In the genomic region with DNA sequence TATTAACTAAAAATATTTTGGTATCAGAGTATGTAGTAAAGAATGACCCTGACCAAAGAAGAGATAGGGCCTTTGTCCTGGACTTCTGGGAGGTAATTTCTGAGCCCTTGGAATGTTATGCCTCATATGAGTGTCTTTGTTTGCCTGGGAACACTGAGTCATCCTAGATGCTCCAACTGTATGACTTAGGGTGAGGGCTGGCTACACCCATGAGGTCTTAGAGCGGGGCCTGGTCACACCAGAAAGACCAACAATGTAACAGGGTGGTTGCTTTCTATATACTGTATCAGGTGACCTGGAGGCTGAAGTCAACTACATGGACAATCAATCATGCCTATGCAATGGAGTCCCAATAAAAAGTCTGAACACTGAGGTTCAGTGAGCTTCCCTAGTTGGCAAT, we compare ENCODE assay signal across 17 cellular contexts.
DNase-seq lines count a peak whose midpoint lies in the region; ATAC-seq, FAIRE-seq and TF ChIP-seq lines count a peak whose summit lies in the region.
"Had no signal": no experiment of that assay in that cellular context is flagged by ENCODE, and none has a peak within 500 bp of the region (broad histone marks: within the 10 kb centered on the region; RNA-seq: fewer than 3 reads in every experiment).

No MANE protein-coding gene starts in this region.

- no peaks in the 10 kb centered on the region for H4K20me1 ChIP-seq in osteoblast (ENCODE audit: insufficient read depth, low read length)

- H2AFZ ChIP-seq in osteoblast (ENCODE audit: low read length): no peak overlapping the region

- DNase-seq in EH (ENCODE audit: low read depth): peak; percentile 19
- peak; percentile 41 for DNase-seq in RCC 7860 (ENCODE audit: low spot score)
- peak; percentile 56 for DNase-seq in bronchial epithelial cell (ENCODE audit: low read depth)
- DNase-seq in osteoblast (ENCODE audit: insufficient read length, low spot score, missing footprints): peak; percentile 55
- DNase-seq in NCI-H1048 (lab: John Stamatoyannopoulos, UW): no peak
- no peak for DNase-seq in DMS79 (lab: John Stamatoyannopoulos, UW)
- DNase-seq in psoas muscle: no peak
- DNase-seq: C1 segment of cervical spinal cord, NCI-H1436, NCI-H2029, NCI-H2171 treated with DMSO at 0.1 percent for 48 hours, NCI-H510A, NCI-H774 had no signal

- H3K27ac ChIP-seq in osteoblast (ENCODE audit: low read depth, low read length) (no peak overlapping the region), psoas muscle (no peak overlapping the region)
- H3K27ac ChIP-seq: SK-N-MC had no signal

- H3K79me2 ChIP-seq in osteoblast (ENCODE audit: insufficient read depth, low read length): no peaks in the 10 kb centered on the region

- 35 to 88% (median 79%) methylated on average over 1 of the region's 1 CpG for WGBS in psoas muscle, 3 donors

- H3K36me3 ChIP-seq in bronchial epithelial cell (ENCODE audit: control insufficient read depth, insufficient read depth, low read length) (no peaks in the 10 kb centered on the region), osteoblast (ENCODE audit: insufficient read depth, low read length) (no peaks in the 10 kb centered on the region), psoas muscle (ENCODE audit: insufficient read depth in 1 of 2, low read depth in 1 of 2) (no peaks in the 10 kb centered on the region)
- H3K36me3 ChIP-seq: HAP-1 had no signal

- H3K4me1 ChIP-seq in osteoblast (ENCODE audit: insufficient read depth, low read length): no peaks in the 10 kb centered on the region
- H3K4me1 ChIP-seq in psoas muscle: no peaks in the 10 kb centered on the region
- H3K4me1 ChIP-seq: HAP-1 had no signal

- H3K27me3 ChIP-seq in bronchial epithelial cell (ENCODE audit: control insufficient read depth, insufficient read depth, low read length) (no peaks in the 10 kb centered on the region), osteoblast (ENCODE audit: insufficient read depth, low read length) (no peaks in the 10 kb centered on the region), psoas muscle (ENCODE audit: insufficient read depth in 3 of 3, low read length in 2 of 3) (no peaks in the 10 kb centered on the region)

- H3K4me2 ChIP-seq in osteoblast (ENCODE audit: insufficient read depth, low read length): no peak overlapping the region

- H3K4me3 ChIP-seq in bronchial epithelial cell (ENCODE audit: low read depth, low read length) (no peak overlapping the region), osteoblast (ENCODE audit: insufficient read depth, low read length) (no peak overlapping the region), psoas muscle (no peak overlapping the region)
- H3K4me3 ChIP-seq: HAP-1, SK-N-MC had no signal

- FAIRE-seq in RCC 7860 (lab: Jason Lieb, UNC) (no peak), bronchial epithelial cell (lab: Jason Lieb, UNC) (no peak)
- FAIRE-seq: A204.1 had no signal

- ATAC-seq in psoas muscle: no peak
- ATAC-seq: Right ventricle myocardium inferior had no signal

- H3K9me3 ChIP-seq in osteoblast (ENCODE audit: low read depth, low read length): no peaks in the 10 kb centered on the region
- peaks cover 4% of the 10 kb centered on the region for H3K9me3 ChIP-seq in psoas muscle
- H3K9me3 ChIP-seq: HAP-1 had no signal

- TF ChIP-seq CTCF in bronchial epithelial cell (IDR thresholded peaks at IDR 0.05; ENCODE audit: insufficient read depth, low read length, severe bottlenecking): no peak
- TF ChIP-seq CTCF in osteoblast (IDR thresholded peaks at IDR 0.05; ENCODE audit: extremely low read depth, low read depth, low read length): no peak
- TF ChIP-seq CTCF in psoas muscle (IDR thresholded peaks at IDR 0.05): no peak

- intact Hi-C loops in psoas muscle (cut with DNase I): no loop called here

Comparison
In these comparisons a context has a peak if more than half of its experiments do, and no peak if none do; other contexts are left out.
1. DNase-seq: peak in EH (single experiment), RCC 7860 (single experiment), bronchial epithelial cell (single experiment) and osteoblast (single experiment); none in NCI-H1048 (single experiment), DMS79 (single experiment) and psoas muscle (0 of 2).